In the genomic region with DNA sequence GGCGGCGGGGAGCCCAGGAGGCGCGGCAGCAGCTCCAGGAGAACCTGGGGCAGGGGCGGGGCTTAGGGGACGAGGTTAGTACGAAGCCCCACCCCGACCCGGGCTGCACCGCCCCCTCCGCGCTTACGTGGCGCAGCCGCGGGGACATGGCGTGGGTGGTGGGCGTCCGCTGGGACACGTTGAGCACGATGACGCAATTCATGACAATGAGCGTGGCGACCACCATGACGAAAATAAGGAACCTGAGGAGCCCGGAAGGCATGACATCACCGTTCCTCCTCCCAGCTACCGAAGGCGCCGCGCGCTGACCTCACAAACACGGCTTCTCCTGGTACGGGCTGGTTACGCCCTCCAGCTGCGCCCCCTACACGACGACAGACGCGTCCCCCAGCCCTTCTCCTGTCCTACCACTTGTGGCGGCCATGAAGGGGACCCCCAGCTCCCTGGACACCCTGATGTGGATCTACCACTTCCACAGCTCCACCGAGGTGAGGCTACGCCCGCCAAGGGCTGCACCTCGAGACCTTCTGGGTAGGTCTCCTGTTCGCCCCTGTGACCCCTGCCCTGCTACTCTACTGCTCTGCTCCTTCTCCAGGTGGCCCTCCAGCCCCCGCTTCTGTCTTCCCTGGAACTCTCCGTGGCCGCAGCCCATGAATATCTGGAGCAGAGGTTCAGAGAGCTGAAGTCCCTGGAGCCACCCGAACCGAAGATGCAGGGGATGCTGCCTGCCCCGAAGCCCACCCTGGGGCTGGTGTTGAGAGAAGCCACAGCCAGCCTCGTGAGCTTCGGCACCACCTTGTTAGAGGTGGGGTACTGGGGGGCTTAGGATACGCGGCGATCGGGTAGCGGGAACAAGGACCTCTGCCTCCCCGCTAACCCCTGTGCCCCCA, we compare ENCODE assay signal across 7 cellular contexts. TPM values are rescaled to one million over a fixed set of nuclear protein-coding genes. Genes with fewer than 3 reads are reported as not detected.
DNase-seq lines count a peak whose midpoint lies in the region; ATAC-seq and TF ChIP-seq lines count a peak whose summit lies in the region.

A gene (plus strand): TSS at position 196 of the 890 bp plus-strand sequence. CDS start 227 bp downstream, at position 423.

- H3K36me3 Mint-ChIP-seq in activated naive CD8-positive, alpha-beta T cell treated with anti-CD3 and anti-CD28 coated beads, Interleukin-2, amount 50 U/mL, for 24 hours (ENCODE audit: low read depth) = peaks cover 4% of the 10 kb centered on the region

- H3K27ac Mint-ChIP-seq in activated naive CD8-positive, alpha-beta T cell treated with anti-CD3 and anti-CD28 coated beads, Interleukin-2, amount 50 U/mL, for 24 hours = peak within 1 kb of the TSS; percentile 77

- TF ChIP-seq POLR2A in uterus (IDR thresholded peaks at IDR 0.05) = peak in 1 of 2 donors; percentile 34

- H3K36me3 ChIP-seq in uterus = no peaks in the 10 kb centered on the region

- intact Hi-C loops in left ventricle myocardium superior (cut with micrococcal nuclease) (loop anchor here (10.0 kb wide), 2 partner anchors 165 to 185 kb away; a partner anchor contains a TSS), uterus (cut with DNase I; ENCODE audit: low total_unique reads) (loop anchor here (5.0 kb wide), 1 partner anchor 112 kb away; a partner anchor contains a TSS)

- no peaks in the 10 kb centered on the region for H3K9me3 ChIP-seq in uterus

- DNase-seq in SIG-M5 (lab: John Stamatoyannopoulos, UW) (peak; percentile 29), left ventricle myocardium superior (peak; percentile 86), retina (peak; percentile 77), uterus (peak; percentile 79 to 82), NCI-H1092 (lab: John Stamatoyannopoulos, UW) (no peak)
- DNase-seq in activated naive CD8-positive, alpha-beta T cell treated with anti-CD3 and anti-CD28 coated beads, Interleukin-2, amount 50 U/mL, for 24 hours = peak; percentile 98

- peaks cover 0 to 4% of the 10 kb centered on the region in 2 donors for H3K27me3 ChIP-seq in uterus

- no peaks in the 10 kb centered on the region for H3K27me3 Mint-ChIP-seq in activated naive CD8-positive, alpha-beta T cell treated with anti-CD3 and anti-CD28 coated beads, Interleukin-2, amount 50 U/mL, for 24 hours

- no peaks in the 10 kb centered on the region for H3K4me1 ChIP-seq in uterus

- no peak for TF ChIP-seq CTCF in uterus (IDR thresholded peaks at IDR 0.05)

- ATAC-seq in GM21526 (IDR thresholded peaks at IDR 0.05; ENCODE audit: low FRiP score, unreplicated experiment) (peak; percentile 39), left ventricle myocardium superior (peak; percentile 75)
- ATAC-seq in activated naive CD8-positive, alpha-beta T cell treated with anti-CD3 and anti-CD28 coated beads, Interleukin-2, amount 50 U/mL, for 24 hours = peak; percentile 73

- H3K9me3 Mint-ChIP-seq in activated naive CD8-positive, alpha-beta T cell treated with anti-CD3 and anti-CD28 coated beads, Interleukin-2, amount 50 U/mL, for 24 hours = no peaks in the 10 kb centered on the region

- H3K4me1 Mint-ChIP-seq in activated naive CD8-positive, alpha-beta T cell treated with anti-CD3 and anti-CD28 coated beads, Interleukin-2, amount 50 U/mL, for 24 hours = peaks cover 39% of the 10 kb centered on the region

- peak within 1 kb of the TSS; percentile 84 for H3K4me3 Mint-ChIP-seq in activated naive CD8-positive, alpha-beta T cell treated with anti-CD3 and anti-CD28 coated beads, Interleukin-2, amount 50 U/mL, for 24 hours

- peak within 1 kb of the TSS; percentile 32 to 49 for H3K27ac ChIP-seq in uterus

- H3K4me3 ChIP-seq in uterus = peak within 1 kb of the TSS; percentile 16 to 41

RNA-seq across cellular contexts. Expression of the gene that starts here (rescaled TPM):
- total RNA-seq in left ventricle myocardium superior = 0.64 TPM
- 1 to 10 TPM in 3 of 4 donors, not detected in 1; 2.9 to 6.6 (median 3.5) TPM for total RNA-seq in uterus

Comparison
In these comparisons a context has a peak if more than half of its experiments do, and no peak if none do; other contexts are left out.
1. Peak in DNase-seq and ATAC-seq in left ventricle myocardium superior; RNA of the gene not detected or under 1 TPM.